Comparison of ENCODE assay signal across 21 cellular contexts in genomic region chr6:151616600-151616999, GRCh38.
"Had no signal": no experiment of that assay in that cellular context is flagged by ENCODE, and none has a peak within 500 bp of the region (broad histone marks: within the 10 kb centered on the region; RNA-seq: fewer than 3 reads in every experiment).

No MANE protein-coding gene starts in this region.

- H3K36me3 ChIP-seq: esophagus muscularis mucosa, gastrocnemius medialis, left lung, neural progenitor cell, ovary, suprapubic skin, thyroid gland, upper lobe of left lung had no signal

- H3K9me3 ChIP-seq: gastrocnemius medialis, ovary, suprapubic skin, thyroid gland, upper lobe of left lung had no signal

- H3K27ac ChIP-seq: epithelial cell of prostate, esophagus muscularis mucosa, gastrocnemius medialis, left lung, neural progenitor cell, ovary, suprapubic skin, upper lobe of left lung had no signal

- H3K4me2 ChIP-seq: neural progenitor cell, smooth muscle cell had no signal

- H3K4me1 ChIP-seq: esophagus muscularis mucosa, gastrocnemius medialis, left lung, neural progenitor cell, suprapubic skin, upper lobe of left lung had no signal

- H3K4me3 ChIP-seq: esophagus muscularis mucosa, gastrocnemius medialis, left lung, lung, neural progenitor cell, ovary, smooth muscle cell, suprapubic skin, thyroid gland, upper lobe of left lung had no signal

- DNase-seq: cerebellar nuclear complex; effector memory CD8-positive, alpha-beta T cell; gastrocnemius medialis; kidney glomerular epithelial cell; left lung; natural killer cell; nucleus accumbens; ovary; right cardiac atrium; stimulated activated CD4-positive, alpha-beta T cell treated with anti-CD3 and anti-CD28 coated beads, Interleukin-4, amount 100 ng/mL, for 1 hour; stimulated activated CD8-positive, alpha-beta memory T cell treated with anti-CD3 and anti-CD28 coated beads, Interleukin-4, amount 100 ng/mL, for 48 hours; stimulated activated naive CD8-positive, alpha-beta T cell treated with anti-CD3 and anti-CD28 coated beads, Interleukin-15, Interleukin-2, amounts not matched to agents 100 U/mL and 50 U/mL, for 24 hours; upper lobe of left lung had no signal

- ATAC-seq: effector memory CD8-positive, alpha-beta T cell; gastrocnemius medialis; left lung; natural killer cell; right cardiac atrium; stimulated activated effector memory CD8-positive, alpha-beta T cell treated with anti-CD3 and anti-CD28 coated beads, Interleukin-12 subunit alpha, Interleukin-12 subunit beta, amount 100 ng/mL, for 72 hours; stimulated activated naive CD8-positive, alpha-beta T cell treated with anti-CD3 and anti-CD28 coated beads, Interleukin-15, Interleukin-2, amounts not matched to agents 100 U/mL and 50 U/mL, for 24 hours had no signal

- H3K27me3 ChIP-seq: esophagus muscularis mucosa, gastrocnemius medialis, left lung, neural progenitor cell, ovary, suprapubic skin, thyroid gland, upper lobe of left lung had no signal

- H3K9ac ChIP-seq: neural progenitor cell had no signal

- H2AFZ ChIP-seq: neural progenitor cell had no signal
